14 cellular contexts compared by ENCODE assay signal in the genomic region with DNA sequence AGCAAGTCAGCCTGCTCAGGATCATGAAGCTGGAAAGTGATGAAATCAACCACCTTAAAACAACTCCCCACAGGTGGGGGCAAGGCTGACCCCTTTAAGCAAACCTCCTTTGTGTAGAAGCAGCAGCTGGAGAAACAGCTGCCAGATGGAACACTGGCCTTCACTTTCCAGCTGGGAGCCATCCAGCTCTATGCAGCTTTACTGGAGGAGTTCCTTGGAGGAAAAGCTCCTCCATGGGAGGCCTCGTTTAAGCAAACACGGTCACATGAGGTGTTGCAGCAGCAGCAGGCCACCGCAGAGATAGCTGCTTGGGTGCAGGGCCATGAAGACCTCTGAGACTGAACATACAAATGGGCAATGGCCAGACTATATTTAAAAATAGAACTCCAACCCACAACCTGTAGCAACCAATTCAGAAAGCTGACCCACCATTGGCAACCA. TPM values are rescaled to one million over a fixed set of nuclear protein-coding genes. Genes with fewer than 3 reads are reported as not detected.
DNase-seq lines count a peak whose midpoint lies in the region; ATAC-seq and TF ChIP-seq lines count a peak whose summit lies in the region.
"Had no signal": no experiment of that assay in that cellular context is flagged by ENCODE, and none has a peak within 500 bp of the region (broad histone marks: within the 10 kb centered on the region; RNA-seq: fewer than 3 reads in every experiment).

No MANE protein-coding gene starts in this region.

- TF ChIP-seq POLR2A in esophagus squamous epithelium (IDR thresholded peaks at IDR 0.05), result no peak

- H3K4me2 ChIP-seq in Loucy (ENCODE audit: low read depth, low read length, poor library complexity, severe bottlenecking) (no peak overlapping the region), neural progenitor cell (peak overlapping the region; percentile 31)

- no peak for ATAC-seq in stimulated activated naive B cell treated with anti-CD40 and anti-IgM and Interleukin-4, amounts not matched to agents 10 μg/mL and 1 μg/mL and 100 μg/mL, for 72 hours (replicated peaks)
- no peak for ATAC-seq in activated CD8-positive, alpha-beta memory T cell treated with anti-CD3 and anti-CD28 coated beads, Interleukin-2, amount 10 ng/mL, durations not matched to agents 7 days and 5 days
- ATAC-seq: activated CD8-positive, alpha-beta T cell treated with anti-CD3 and anti-CD28 coated beads for 36 hours; esophagus mucosa; SK-N-SH treated with all-trans-retinoic acid at 6 μM for 48 hours had no signal

- no peaks in the 10 kb centered on the region for H3K9me2 ChIP-seq in Loucy (replicated peaks; ENCODE audit: low read depth, low read length)

- intact Hi-C loops in esophagus squamous epithelium (cut with DNase I), result no loop called here

- H3K4me3 Mint-ChIP-seq in neural progenitor cell, result no peak overlapping the region
- no peak overlapping the region for H3K4me3 Mint-ChIP-seq in stimulated activated naive B cell treated with anti-CD40 and anti-IgM and Interleukin-4, amounts not matched to agents 10 μg/mL and 1 μg/mL and 100 μg/mL, for 72 hours
- H3K4me3 Mint-ChIP-seq in activated CD8-positive, alpha-beta memory T cell treated with anti-CD3 and anti-CD28 coated beads, Interleukin-2, amount 10 ng/mL, durations not matched to agents 7 days and 5 days, result no peak overlapping the region
- H3K4me3 Mint-ChIP-seq: activated CD8-positive, alpha-beta T cell treated with anti-CD3 and anti-CD28 coated beads for 36 hours had no signal

- TF ChIP-seq CTCF in AG04450 (IDR thresholded peaks at IDR 0.05; ENCODE audit: low read depth, low read length) (no peak), Loucy (conservative IDR thresholded peaks at IDR 0.05; ENCODE audit: low read length) (no peak), esophagus squamous epithelium (IDR thresholded peaks at IDR 0.05) (no peak), neural progenitor cell (IDR thresholded peaks at IDR 0.05) (no peak), GM13976 (IDR thresholded peaks at IDR 0.05; ENCODE audit: borderline replicate concordance, control extremely low read depth, extremely low read depth, insufficient read depth, missing control alignments) (no peak)

- H3K4me1 ChIP-seq in Loucy (ENCODE audit: insufficient read depth, low read length, poor library complexity, severe bottlenecking) (peaks cover 6% of the 10 kb centered on the region), esophagus squamous epithelium (peaks cover 0 to 45% (median 15%) of the 10 kb centered on the region in 3 donors), neural progenitor cell (peaks cover 17% of the 10 kb centered on the region)

- DNase-seq in AG04450 (ENCODE audit: low read depth, low spot score) (peak; percentile 78), esophagus squamous epithelium (lab: John Stamatoyannopoulos, UW) (no peak), neural progenitor cell (ENCODE audit: low spot score) (peak; percentile 34), GM13976 (ENCODE audit: low spot score) (no peak)
- DNase-seq in stimulated activated naive B cell treated with anti-CD40 and anti-IgM and Interleukin-4, amounts not matched to agents 10 μg/mL and 1 μg/mL and 100 μg/mL, for 72 hours, result no peak
- DNase-seq in activated CD4-positive, CD25-positive, alpha-beta regulatory T cell (lab: John Stamatoyannopoulos, UW), result no peak
- DNase-seq in activated CD8-positive, alpha-beta memory T cell treated with anti-CD3 and anti-CD28 coated beads, Interleukin-2, amount 10 ng/mL, durations not matched to agents 7 days and 5 days, result no peak
- DNase-seq: activated CD8-positive, alpha-beta T cell treated with anti-CD3 and anti-CD28 coated beads for 36 hours; anterior cingulate cortex; stimulated activated naive CD4-positive, alpha-beta T cell treated with Interleukin-2 at 50 U/mL for 16 hours had no signal

- 24% methylated on average over 3 of the region's 3 CpGs; no CpG with 5 or more reads in 1 of the 2 donors for WGBS in esophagus squamous epithelium, 2 donors

- no peaks in the 10 kb centered on the region for H3K9me3 Mint-ChIP-seq in neural progenitor cell
- H3K9me3 Mint-ChIP-seq in stimulated activated naive B cell treated with anti-CD40 and anti-IgM and Interleukin-4, amounts not matched to agents 10 μg/mL and 1 μg/mL and 100 μg/mL, for 72 hours, result no peaks in the 10 kb centered on the region
- no peaks in the 10 kb centered on the region for H3K9me3 Mint-ChIP-seq in activated CD8-positive, alpha-beta memory T cell treated with anti-CD3 and anti-CD28 coated beads, Interleukin-2, amount 10 ng/mL, durations not matched to agents 7 days and 5 days (ENCODE audit: low read depth)
- H3K9me3 Mint-ChIP-seq: activated CD8-positive, alpha-beta T cell treated with anti-CD3 and anti-CD28 coated beads for 36 hours had no signal

- H3K9ac ChIP-seq in Loucy (ENCODE audit: low read depth, low read length, poor library complexity, severe bottlenecking), result no peak overlapping the region
- H3K9ac ChIP-seq in neural progenitor cell, result no peak overlapping the region

- no peaks in the 10 kb centered on the region for H3F3A ChIP-seq in Loucy (ENCODE audit: low read depth)
- peaks cover 3% of the 10 kb centered on the region for H3F3A ChIP-seq in neural progenitor cell (ENCODE audit: low read depth)

- in situ Hi-C loops in GM13976 (cut with MboI; ENCODE audit: low sequenced_read_pairs, unreplicated experiment), result no loop called here

- no peak overlapping the region for H3K27ac Mint-ChIP-seq in neural progenitor cell
- no peak overlapping the region for H3K27ac Mint-ChIP-seq in stimulated activated naive B cell treated with anti-CD40 and anti-IgM and Interleukin-4, amounts not matched to agents 10 μg/mL and 1 μg/mL and 100 μg/mL, for 72 hours
- no peak overlapping the region for H3K27ac Mint-ChIP-seq in activated CD8-positive, alpha-beta memory T cell treated with anti-CD3 and anti-CD28 coated beads, Interleukin-2, amount 10 ng/mL, durations not matched to agents 7 days and 5 days
- H3K27ac Mint-ChIP-seq: activated CD8-positive, alpha-beta T cell treated with anti-CD3 and anti-CD28 coated beads for 36 hours had no signal

- peak overlapping the region; percentile 51 for H2AFZ ChIP-seq in Loucy (ENCODE audit: low read length)
- peak overlapping the region; percentile 68 for H2AFZ ChIP-seq in neural progenitor cell (replicated peaks)

- H3K27me3 ChIP-seq in AG04450 (ENCODE audit: control insufficient read depth, insufficient read depth, low read length) (no peaks in the 10 kb centered on the region), Loucy (ENCODE audit: insufficient read depth, low read length, poor library complexity, severe bottlenecking) (no peaks in the 10 kb centered on the region), esophagus squamous epithelium (no peaks in the 10 kb centered on the region), neural progenitor cell (no peaks in the 10 kb centered on the region)

- H3K4me1 Mint-ChIP-seq in neural progenitor cell, result peaks cover 26% of the 10 kb centered on the region
- H3K4me1 Mint-ChIP-seq in stimulated activated naive B cell treated with anti-CD40 and anti-IgM and Interleukin-4, amounts not matched to agents 10 μg/mL and 1 μg/mL and 100 μg/mL, for 72 hours, result no peaks in the 10 kb centered on the region
- H3K4me1 Mint-ChIP-seq in activated CD8-positive, alpha-beta memory T cell treated with anti-CD3 and anti-CD28 coated beads, Interleukin-2, amount 10 ng/mL, durations not matched to agents 7 days and 5 days, result no peaks in the 10 kb centered on the region

- H3K79me2 ChIP-seq in Loucy (ENCODE audit: insufficient read depth, low read length) (no peaks in the 10 kb centered on the region), neural progenitor cell (ENCODE audit: low read depth) (no peaks in the 10 kb centered on the region)

- peaks cover 18% of the 10 kb centered on the region for H3K27me3 Mint-ChIP-seq in neural progenitor cell (ENCODE audit: insufficient read depth, low read depth)
- peaks cover 11 to 17% of the 10 kb centered on the region in 2 donors for H3K27me3 Mint-ChIP-seq in stimulated activated naive B cell treated with anti-CD40 and anti-IgM and Interleukin-4, amounts not matched to agents 10 μg/mL and 1 μg/mL and 100 μg/mL, for 72 hours
- peaks cover 13% of the 10 kb centered on the region for H3K27me3 Mint-ChIP-seq in activated CD8-positive, alpha-beta memory T cell treated with anti-CD3 and anti-CD28 coated beads, Interleukin-2, amount 10 ng/mL, durations not matched to agents 7 days and 5 days

- H3K36me3 ChIP-seq in Loucy (ENCODE audit: insufficient read depth, low read length) (no peaks in the 10 kb centered on the region), esophagus squamous epithelium (no peaks in the 10 kb centered on the region), neural progenitor cell (no peaks in the 10 kb centered on the region)

- no peaks in the 10 kb centered on the region; the same call in 1 of the 2 replicates for H3K9me3 ChIP-seq in AG04450 (ENCODE audit: control insufficient read depth, insufficient read depth, low read length)
- no peaks in the 10 kb centered on the region for H3K9me3 ChIP-seq in Loucy (ENCODE audit: insufficient read depth, low read depth, low read length)
- H3K9me3 ChIP-seq in esophagus squamous epithelium, result no peaks in the 10 kb centered on the region
- no peaks in the 10 kb centered on the region for H3K9me3 ChIP-seq in neural progenitor cell (ENCODE audit: low read depth)

- POLR2A ChIA-PET in AG04450 (lab: Yijun Ruan, JAX), result interaction anchor here (0.9 to 1.8 kb wide), 4 partner anchors 13 to 34 kb away, joined by 3 to 13 read pairs (median 8); a partner anchor contains a TSS

- CTCF ChIA-PET in AG04450 (lab: Charles Lee), result no interaction called here
- CTCF ChIA-PET in activated CD8-positive, alpha-beta memory T cell treated with anti-CD3 and anti-CD28 coated beads, Interleukin-2, amount 10 ng/mL, durations not matched to agents 7 days and 5 days (lab: Charles Lee), result no interaction called here

- H3K27ac ChIP-seq in AG04450 (ENCODE audit: low read depth, low read length), result peak overlapping the region; percentile 69
- H3K27ac ChIP-seq in esophagus squamous epithelium, result peak overlapping the region in 3 of 4 donors; percentile 6 to 50 (median 7)
- H3K27ac ChIP-seq in neural progenitor cell, result no peak overlapping the region
- H3K27ac ChIP-seq: C4-2B had no signal

- H3K36me3 Mint-ChIP-seq in neural progenitor cell, result no peaks in the 10 kb centered on the region
- no peaks in the 10 kb centered on the region for H3K36me3 Mint-ChIP-seq in stimulated activated naive B cell treated with anti-CD40 and anti-IgM and Interleukin-4, amounts not matched to agents 10 μg/mL and 1 μg/mL and 100 μg/mL, for 72 hours
- H3K36me3 Mint-ChIP-seq in activated CD8-positive, alpha-beta memory T cell treated with anti-CD3 and anti-CD28 coated beads, Interleukin-2, amount 10 ng/mL, durations not matched to agents 7 days and 5 days, result no peaks in the 10 kb centered on the region

- H3K4me3 ChIP-seq in AG04450 (ENCODE audit: low read depth, low read length) (no peak overlapping the region), Loucy (ENCODE audit: low read length, poor library complexity, severe bottlenecking) (no peak overlapping the region), esophagus squamous epithelium (no peak overlapping the region), neural progenitor cell (no peak overlapping the region)

- H4K20me1 ChIP-seq in Loucy (ENCODE audit: insufficient read depth, low read length, poor library complexity, severe bottlenecking) (no peaks in the 10 kb centered on the region), neural progenitor cell (ENCODE audit: low read depth) (no peaks in the 10 kb centered on the region)

RNA-seq across cellular contexts. Expression of a gene that starts 13.0 kb away (rescaled TPM):
- polyA plus RNA-seq in AG04450 (2011; rRNA removed), result 16.3 and 21.9 TPM in 2 replicates
- polyA minus RNA-seq in AG04450 (2011; rRNA and poly(A)+ RNA removed), result 37.3 and 43.2 TPM in 2 replicates
- 10 to 100 TPM; 34.1 to 50.9 (median 41.3) TPM for total RNA-seq in esophagus squamous epithelium
- total RNA-seq in neural progenitor cell (ENCODE audit: low replicate concordance), result 22.2 and 33.3 TPM in 2 replicates
- 1 to 10 TPM; 3.0 to 4.8 TPM for total RNA-seq in activated CD8-positive, alpha-beta memory T cell treated with anti-CD3 and anti-CD28 coated beads, Interleukin-2, amount 10 ng/mL, durations not matched to agents 7 days and 5 days

Comparison
In these comparisons a context has a peak if more than half of its experiments do, and no peak if none do; other contexts are left out.
1. DNase-seq: peak in AG04450 (single experiment) and neural progenitor cell (single experiment); none in esophagus squamous epithelium (single experiment), stimulated activated naive B cell treated with anti-CD40 and anti-IgM and Interleukin-4, amounts not matched to agents 10 μg/mL and 1 μg/mL and 100 μg/mL, for 72 hours (single experiment), activated CD4-positive, CD25-positive, alpha-beta regulatory T cell (0 of 4), GM13976 (single experiment) and activated CD8-positive, alpha-beta memory T cell treated with anti-CD3 and anti-CD28 coated beads, Interleukin-2, amount 10 ng/mL, durations not matched to agents 7 days and 5 days (single experiment).